In genomic region chr14:96237641-96238040, GRCh38 we compare ENCODE assay signal across 30 cellular contexts. TPM values are rescaled to one million over a fixed set of nuclear protein-coding genes. Genes with fewer than 3 reads are reported as not detected.
"Had no signal": no experiment of that assay in that cellular context is flagged by ENCODE, and none has a peak within 500 bp of the region (broad histone marks: within the 10 kb centered on the region; RNA-seq: fewer than 3 reads in every experiment).

No MANE protein-coding gene starts in this region.

- H3K4me3 ChIP-seq: coronary artery, dorsolateral prefrontal cortex, gastrocnemius medialis, heart left ventricle had no signal

- H3K36me3 ChIP-seq: brain microvascular endothelial cell, gastrocnemius medialis, heart left ventricle, WERI-Rb-1 had no signal

- H3K4me1 ChIP-seq: foreskin keratinocyte, gastrocnemius medialis had no signal

- H3K27ac ChIP-seq: brain microvascular endothelial cell, coronary artery, dorsolateral prefrontal cortex, foreskin keratinocyte, gastrocnemius medialis, heart left ventricle, WERI-Rb-1 had no signal

- DNase-seq: activated B cell treated with CpG ODN at 0.5 μM for 24 hours; activated CD4-positive, alpha-beta T cell treated with anti-CD3 and anti-CD28 coated beads for 48 hours; activated CD4-positive, alpha-beta T cell treated with anti-CD3 and anti-CD28 coated beads, Interleukin-2, amount 50 U/mL, for 1 hour; activated CD4-positive, alpha-beta T cell treated with anti-CD3 and anti-CD28 coated beads, Interleukin-2, amount 50 U/mL, for 48 hours; activated CD8-positive, alpha-beta memory T cell treated with anti-CD3 and anti-CD28 coated beads for 24 hours; activated CD8-positive, alpha-beta T cell treated with anti-CD3 and anti-CD28 coated beads for 36 hours; activated effector memory CD4-positive, alpha-beta T cell treated with Interleukin-2 at 50 U/mL for 16 hours; activated gamma-delta T cell treated with Interleukin-2 at 50 U/mL for 16 hours; activated naive CD4-positive, alpha-beta T cell treated with anti-CD3 and anti-CD28 coated beads, Interleukin-2, amount 50 U/mL, for 16 hours; activated naive CD4-positive, alpha-beta T cell treated with Interleukin-2 at 50 U/mL for 16 hours; activated T-cell treated with anti-CD3 and anti-CD28 coated beads, Interleukin-2, amount 50 U/mL, for 4 hours; amniotic stem cell; anterior cingulate cortex; brain microvascular endothelial cell; effector memory CD4-positive, alpha-beta T cell; endodermal cell; foreskin keratinocyte; gastrocnemius medialis; glutamatergic neuron; heart left ventricle; T-helper 1 cell; T-helper 17 cell; T1000; WERI-Rb-1 had no signal

- H3K9me3 ChIP-seq: gastrocnemius medialis, heart left ventricle had no signal

- H3K27me3 ChIP-seq: brain microvascular endothelial cell, foreskin keratinocyte, gastrocnemius medialis had no signal

- ATAC-seq: activated CD4-positive, CD25-positive, alpha-beta regulatory T cell treated with anti-CD3 and anti-CD28 coated beads, Interleukin-2, amount 50 U/mL, for 24 hours; activated CD8-positive, alpha-beta T cell treated with anti-CD3 and anti-CD28 coated beads for 36 hours; activated T-cell treated with anti-CD3 and anti-CD28 coated beads, Interleukin-2, amount 50 U/mL, for 4 hours; activated T-helper 17 cell treated with anti-CD3 and anti-CD28 coated beads, Interleukin-2, amount 50 U/mL, for 72 hours; esophagus mucosa; foreskin keratinocyte; gastrocnemius medialis; heart left ventricle; T-helper 17 cell had no signal

RNA-seq across cellular contexts. Expression of gene BDKRB1, which starts 18.4 kb away (rescaled TPM):
- total RNA-seq: activated B cell treated with CpG ODN at 0.5 μM for 24 hours; activated CD8-positive, alpha-beta T cell treated with anti-CD3 and anti-CD28 coated beads for 36 hours; activated T-cell treated with anti-CD3 and anti-CD28 coated beads, Interleukin-2, amount 50 U/mL, for 4 hours; activated T-helper 17 cell treated with anti-CD3 and anti-CD28 coated beads, Interleukin-2, amount 50 U/mL, for 72 hours; cardiac septum; gastrocnemius medialis; T-helper 17 cell had no signal

RNA-seq across cellular contexts. Expression of gene BDKRB2, which starts 33.0 kb away (rescaled TPM):
- total RNA-seq: activated B cell treated with CpG ODN at 0.5 μM for 24 hours; activated CD8-positive, alpha-beta T cell treated with anti-CD3 and anti-CD28 coated beads for 36 hours; activated T-cell treated with anti-CD3 and anti-CD28 coated beads, Interleukin-2, amount 50 U/mL, for 4 hours; activated T-helper 17 cell treated with anti-CD3 and anti-CD28 coated beads, Interleukin-2, amount 50 U/mL, for 72 hours; T-helper 17 cell had no signal
